ENCODE assay signal across 16 cellular contexts in the genomic region with DNA sequence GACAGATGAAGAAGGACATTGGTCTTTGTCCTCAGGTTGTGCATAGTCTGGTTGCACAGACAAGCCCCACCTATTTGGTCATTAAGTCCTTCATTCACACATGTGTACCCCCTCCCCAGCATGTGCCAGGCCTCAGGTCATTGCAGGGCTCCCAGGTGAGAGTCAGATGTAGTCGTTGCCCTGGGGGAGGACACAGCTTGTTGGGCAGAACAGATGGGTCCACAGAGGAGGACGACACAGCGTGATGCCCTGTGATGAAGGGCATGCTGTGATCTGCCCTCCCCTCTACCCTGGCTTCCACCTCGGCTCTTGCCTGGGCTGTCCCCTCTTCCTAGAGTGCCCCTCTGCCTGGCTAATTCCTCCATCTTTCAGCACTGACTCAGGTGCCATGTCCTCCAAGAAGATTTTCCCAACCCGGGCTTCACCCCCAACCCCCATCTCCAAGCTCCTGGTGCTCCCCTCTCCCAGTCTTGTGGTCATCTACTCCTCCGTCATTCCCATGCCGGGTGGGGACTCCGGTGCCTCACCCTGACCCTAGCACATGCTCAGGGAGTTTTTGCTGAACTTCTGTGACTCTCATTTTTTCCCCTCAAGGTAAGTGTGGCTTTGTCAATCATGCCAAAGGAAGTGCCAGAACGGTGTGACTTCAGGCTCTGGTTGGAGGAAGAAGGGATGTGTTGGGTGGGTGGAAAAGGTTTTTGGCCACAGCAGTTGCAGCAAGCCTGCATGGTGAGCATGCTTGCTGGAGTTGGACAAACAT.
DNase-seq lines count a peak whose midpoint lies in the region; ATAC-seq and TF ChIP-seq lines count a peak whose summit lies in the region.
"Had no signal": no experiment of that assay in that cellular context is flagged by ENCODE, and none has a peak within 500 bp of the region (broad histone marks: within the 10 kb centered on the region; RNA-seq: fewer than 3 reads in every experiment).

No MANE protein-coding gene starts in this region.

- TF ChIP-seq POLR2A in upper lobe of left lung (IDR thresholded peaks at IDR 0.05): no peak

- H3K4me3 ChIP-seq in ascending aorta (no peak overlapping the region), upper lobe of left lung (no peak overlapping the region)
- H3K4me3 ChIP-seq: K562 had no signal

- H3K9me3 ChIP-seq in ascending aorta (no peaks in the 10 kb centered on the region), upper lobe of left lung (no peaks in the 10 kb centered on the region)
- H3K9me3 ChIP-seq: Caco-2 had no signal

- peaks cover 3 to 53% of the 10 kb centered on the region in 2 donors for H3K4me1 ChIP-seq in ascending aorta
- H3K4me1 ChIP-seq in upper lobe of left lung: no peaks in the 10 kb centered on the region
- H3K4me1 ChIP-seq: Caco-2 had no signal

- H3K27me3 ChIP-seq in ascending aorta (no peaks in the 10 kb centered on the region), upper lobe of left lung (no peaks in the 10 kb centered on the region)

- DNase-seq in ascending aorta (ENCODE audit: low spot score in 2 of 2): peak in 1 of 2 donors; percentile 52
- DNase-seq in islet precursor cell: peak; percentile 34
- peak; percentile 33 for DNase-seq in sciatic nerve (ENCODE audit: low spot score)
- peak in 1 of 2 donors; percentile 12 for DNase-seq in upper lobe of left lung
- DNase-seq in hepatic stellate cell (ENCODE audit: low spot score): no peak
- DNase-seq in COLO829 (ENCODE audit: low spot score): no peak
- no peak for DNase-seq in SKM-1 treated with dmso at 0.1 percent for 144 hours (lab: John Stamatoyannopoulos, UW; ENCODE audit: unreplicated experiment)
- DNase-seq: Caco-2, DMS153, GOT3, NCI-H1930, NCI-H2171, NCI-H446 treated with DMSO at 0.1 percent for 48 hours, OCI-M1, RPMI8226 had no signal

- 86 to 87% methylated on average over 9 of the region's 9 CpGs for WGBS in upper lobe of left lung, 2 donors

- TF ChIP-seq CTCF in ascending aorta (IDR thresholded peaks at IDR 0.05) (no peak), upper lobe of left lung (IDR thresholded peaks at IDR 0.05) (no peak)

- H3K27ac ChIP-seq in ascending aorta (peak overlapping the region; percentile 97 to 98), upper lobe of left lung (no peak overlapping the region)

- intact Hi-C loops in ascending aorta (cut with DNase I): loop anchor here (5.0 kb wide), 1 partner anchor 136 kb away; no protein-coding TSS in a partner anchor
- intact Hi-C loops in sciatic nerve (cut with DNase I): no loop called here

- no peak for TF ChIP-seq EP300 in upper lobe of left lung (IDR thresholded peaks at IDR 0.05)

- ATAC-seq in sciatic nerve: no peak
- ATAC-seq in upper lobe of left lung (ENCODE audit: low FRiP score in 2 of 2): peak; percentile 16 to 20
- ATAC-seq: K562 had no signal

- H3K36me3 ChIP-seq in ascending aorta (no peaks in the 10 kb centered on the region), upper lobe of left lung (no peaks in the 10 kb centered on the region)

Comparison
In these comparisons a context has a peak if more than half of its experiments do, and no peak if none do; other contexts are left out.
1. DNase-seq: peak in islet precursor cell (single experiment) and sciatic nerve (single experiment); none in hepatic stellate cell (single experiment), COLO829 (single experiment) and SKM-1 treated with dmso at 0.1 percent for 144 hours (single experiment).
2. H3K27ac ChIP-seq: peak in ascending aorta (2 of 2); none in upper lobe of left lung (0 of 4).